ENCODE assay signal across 16 cellular contexts in genomic region chr6:24662206-24662605, GRCh38. TPM values are rescaled to one million over a fixed set of nuclear protein-coding genes. Genes with fewer than 3 reads are reported as not detected.
"Had no signal": no experiment of that assay in that cellular context is flagged by ENCODE, and none has a peak within 500 bp of the region (broad histone marks: within the 10 kb centered on the region; RNA-seq: fewer than 3 reads in every experiment).

No MANE protein-coding gene starts in this region.

- H3K9me3 Mint-ChIP-seq: activated naive CD4-positive, alpha-beta T cell treated with anti-CD3 and anti-CD28 coated beads, Interleukin-2, amount 50 U/mL, for 24 hours; memory B cell; naive thymus-derived CD8-positive, alpha-beta T cell; T-helper 1 cell treated with Interleukin-12 subunit alpha and Interleukin-12 subunit beta and Interleukin-4 antibody, amounts not matched to agents 30 μg/mL and 1 μg/mL, for 36 hours had no signal

- H3K9me3 ChIP-seq: adrenal gland, esophagus squamous epithelium, mucosa of descending colon had no signal

- H3K27me3 ChIP-seq: adrenal gland, cardiac muscle cell, esophagus squamous epithelium had no signal

- ATAC-seq: activated CD4-positive, CD25-positive, alpha-beta regulatory T cell treated with anti-CD3 and anti-CD28 coated beads, Interleukin-2, amount 50 U/mL, for 24 hours; left ventricle myocardium superior; mucosa of descending colon; naive thymus-derived CD8-positive, alpha-beta T cell had no signal

- H3K4me3 ChIP-seq: adrenal gland, cardiac muscle cell, esophagus squamous epithelium, mucosa of descending colon had no signal

- H3K27me3 Mint-ChIP-seq: activated naive CD4-positive, alpha-beta T cell treated with anti-CD3 and anti-CD28 coated beads, Interleukin-2, amount 50 U/mL, for 24 hours; memory B cell; naive thymus-derived CD8-positive, alpha-beta T cell had no signal

- H3K27ac ChIP-seq: adrenal gland, cardiac muscle cell had no signal

- DNase-seq: activated CD4-positive, alpha-beta T cell treated with anti-CD3 and anti-CD28 coated beads, Interleukin-2, amount 50 U/mL, for 1 hour; adrenal gland; esophagus squamous epithelium; left ventricle myocardium superior; naive thymus-derived CD8-positive, alpha-beta T cell; stimulated activated CD4-positive, alpha-beta T cell treated with anti-CD3 and anti-CD28 coated beads, Interleukin-2, amount 100 ng/mL, for 24 hours had no signal

- H3K27ac Mint-ChIP-seq: activated naive CD4-positive, alpha-beta T cell treated with anti-CD3 and anti-CD28 coated beads, Interleukin-2, amount 50 U/mL, for 24 hours; T-helper 1 cell treated with Interleukin-12 subunit alpha and Interleukin-12 subunit beta and Interleukin-4 antibody, amounts not matched to agents 30 μg/mL and 1 μg/mL, for 36 hours had no signal

- H3K4me3 Mint-ChIP-seq: activated naive CD4-positive, alpha-beta T cell treated with anti-CD3 and anti-CD28 coated beads, Interleukin-2, amount 50 U/mL, for 24 hours; memory B cell; naive thymus-derived CD8-positive, alpha-beta T cell; T-helper 1 cell treated with Interleukin-12 subunit alpha and Interleukin-12 subunit beta and Interleukin-4 antibody, amounts not matched to agents 30 μg/mL and 1 μg/mL, for 36 hours had no signal

RNA-seq across cellular contexts. Expression of gene KIAA0319, which starts 16.2 kb away (rescaled TPM):
- total RNA-seq: fibroblast of villous mesenchyme; glomerular endothelial cell; kidney epithelial cell; left ventricle myocardium superior; naive thymus-derived CD8-positive, alpha-beta T cell; osteocyte had no signal
